Comparison of ENCODE assay signal across 23 cellular contexts in genomic region chr12:128205145-128205544, GRCh38.
"Had no signal": no experiment of that assay in that cellular context is flagged by ENCODE, and none has a peak within 500 bp of the region (broad histone marks: within the 10 kb centered on the region; RNA-seq: fewer than 3 reads in every experiment).

No MANE protein-coding gene starts in this region.

- H3K4me3 ChIP-seq: MG63 had no signal

- H3K27ac ChIP-seq: RWPE1 had no signal

- H3K4me1 Mint-ChIP-seq: T-cell had no signal

- H3K4me3 Mint-ChIP-seq: T-cell had no signal

- H3K9ac ChIP-seq: SK-N-SH had no signal

- ATAC-seq: Panc1, PC-3, T-cell had no signal

- H3K36me3 ChIP-seq: MG63 had no signal

- H3K27ac Mint-ChIP-seq: T-cell had no signal

- DNase-seq: Karpas-422, KG1, MG63, NCI-H1092, NCI-H1105 treated with DMSO at 0.1 percent for 48 hours, NCI-H1417 treated with DMSO at 0.1 percent for 48 hours, NCI-H146, NCI-H1694 treated with DMSO at 0.1 percent for 48 hours, NCI-H1930, NCI-H2081, NCI-H2107, NCI-H2227 treated with DMSO at 0.1 percent for 48 hours, NCI-H510A, NCI-H524 treated with DMSO at 0.1 percent for 48 hours, NCI-H69, NCI-H774, PC-3, SHP77, SK-N-SH, SW 1271, T-cell had no signal

- H3K27me3 ChIP-seq: MG63 had no signal

- H3K9me3 ChIP-seq: MG63 had no signal

- H3K36me3 Mint-ChIP-seq: T-cell had no signal

- H3K27me3 Mint-ChIP-seq: T-cell had no signal

- H3K4me2 ChIP-seq: SK-N-SH had no signal
